Comparison of ENCODE assay signal across 1 cellular context in the genomic region with DNA sequence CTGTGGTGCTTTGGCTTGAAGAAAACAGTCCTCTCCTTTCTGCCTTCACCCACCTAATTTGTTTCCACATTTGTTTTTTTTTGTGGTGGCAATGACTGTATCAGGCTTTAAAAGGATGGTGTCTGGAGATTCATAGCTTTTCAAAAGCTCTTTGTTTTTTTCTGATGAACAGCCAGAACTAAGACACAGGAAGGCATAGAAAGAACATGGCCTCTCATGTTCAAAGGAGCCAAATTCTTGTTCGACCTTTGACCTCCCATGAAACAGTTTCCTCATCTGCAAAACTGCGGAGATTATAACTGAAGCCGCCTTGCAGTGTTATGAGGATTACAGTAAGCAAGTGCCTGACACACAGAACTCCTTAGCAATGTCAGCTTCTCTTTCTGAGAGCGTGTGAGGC.
TF ChIP-seq lines count a peak whose summit lies in the region.

No MANE protein-coding gene starts in this region.

TF ChIP-seq in SK-N-SH, 30 proteins besides CTCF, POLR2A, EP300 and RAD21 (continued from another document):
- TF ChIP-seq RXRA (IDR thresholded peaks at IDR 0.05; ENCODE audit: borderline replicate concordance, low read depth) (no peak), FOXJ3 (CRISPR knock-in tag; IDR thresholded peaks at IDR 0.05) (no peak), POLR2AphosphoS5 (IDR thresholded peaks at IDR 0.05; ENCODE audit: low read depth, low read length) (no peak), NRF1 (IDR thresholded peaks at IDR 0.05; ENCODE audit: low read depth, low read length) (no peak), MXI1 (IDR thresholded peaks at IDR 0.05; ENCODE audit: low read depth, low read length) (no peak), TCF12 (IDR thresholded peaks at IDR 0.05) (no peak), ELF1 (IDR thresholded peaks at IDR 0.05) (no peak), TEAD4 (IDR thresholded peaks at IDR 0.05; ENCODE audit: borderline replicate concordance, insufficient read depth) (no peak), JUND (IDR thresholded peaks at IDR 0.05) (no peak)
- TF ChIP-seq, protein P1, sequence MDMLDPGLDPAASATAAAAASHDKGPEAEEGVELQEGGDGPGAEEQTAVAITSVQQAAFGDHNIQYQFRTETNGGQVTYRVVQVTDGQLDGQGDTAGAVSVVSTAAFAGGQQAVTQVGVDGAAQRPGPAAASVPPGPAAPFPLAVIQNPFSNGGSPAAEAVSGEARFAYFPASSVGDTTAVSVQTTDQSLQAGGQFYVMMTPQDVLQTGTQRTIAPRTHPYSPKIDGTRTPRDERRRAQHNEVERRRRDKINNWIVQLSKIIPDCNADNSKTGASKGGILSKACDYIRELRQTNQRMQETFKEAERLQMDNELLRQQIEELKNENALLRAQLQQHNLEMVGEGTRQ (IDR thresholded peaks at IDR 0.05; ENCODE audit: borderline replicate concordance, low read depth, low read length) = no peak
- TF ChIP-seq, protein P2, sequence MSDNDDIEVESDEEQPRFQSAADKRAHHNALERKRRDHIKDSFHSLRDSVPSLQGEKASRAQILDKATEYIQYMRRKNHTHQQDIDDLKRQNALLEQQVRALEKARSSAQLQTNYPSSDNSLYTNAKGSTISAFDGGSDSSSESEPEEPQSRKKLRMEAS (IDR thresholded peaks at IDR 0.05; ENCODE audit: low read depth) = no peak
